In the genomic region with DNA sequence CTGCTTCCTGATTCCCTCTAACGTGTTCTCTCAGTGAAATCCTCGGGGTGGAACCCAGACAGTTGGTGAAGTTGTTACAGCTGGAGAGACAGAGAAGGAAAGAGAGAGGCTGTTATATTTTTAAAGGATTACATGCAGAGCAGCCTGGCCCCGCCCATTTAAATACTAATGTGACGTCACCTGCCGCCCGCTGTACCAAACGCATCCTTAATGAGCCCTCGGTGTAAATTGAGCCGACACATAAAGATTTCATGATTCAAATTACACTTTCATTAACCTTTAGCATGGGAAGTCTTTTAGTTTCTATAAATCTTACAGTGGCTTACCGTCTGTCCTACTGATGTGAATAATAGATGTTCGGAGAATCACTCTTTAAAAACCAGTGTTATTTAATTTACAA, we compare ENCODE assay signal across 12 cellular contexts.
DNase-seq lines count a peak whose midpoint lies in the region; ATAC-seq, FAIRE-seq and TF ChIP-seq lines count a peak whose summit lies in the region.
"Had no signal": no experiment of that assay in that cellular context is flagged by ENCODE, and none has a peak within 500 bp of the region (broad histone marks: within the 10 kb centered on the region; RNA-seq: fewer than 3 reads in every experiment).

No MANE protein-coding gene starts in this region.

- intact Hi-C loops in CD4-positive, alpha-beta T cell (cut with DNase I, micrococcal nuclease), result no loop called here

- no peak overlapping the region for H3K27ac Mint-ChIP-seq in neural crest cell (ENCODE audit: unreplicated experiment)
- H3K27ac Mint-ChIP-seq in CD4-positive, alpha-beta T cell, result no peak overlapping the region
- H3K27ac Mint-ChIP-seq: stimulated activated effector memory CD8-positive, alpha-beta T cell treated with anti-CD3 and anti-CD28 coated beads, Interleukin-12 subunit alpha, Interleukin-12 subunit beta, amount 100 ng/mL, for 72 hours had no signal

- TF ChIP-seq POLR2A in GM12891 (IDR thresholded peaks at IDR 0.05; ENCODE audit: low read depth, low read length), result no peak

- peaks cover 4% of the 10 kb centered on the region for H3K9me3 Mint-ChIP-seq in neural crest cell
- no peaks in the 10 kb centered on the region for H3K9me3 Mint-ChIP-seq in CD4-positive, alpha-beta T cell
- H3K9me3 Mint-ChIP-seq: stimulated activated effector memory CD8-positive, alpha-beta T cell treated with anti-CD3 and anti-CD28 coated beads, Interleukin-12 subunit alpha, Interleukin-12 subunit beta, amount 100 ng/mL, for 72 hours had no signal

- H3K36me3 Mint-ChIP-seq in neural crest cell (ENCODE audit: low read depth), result peaks cover 5% of the 10 kb centered on the region
- no peaks in the 10 kb centered on the region for H3K36me3 Mint-ChIP-seq in CD4-positive, alpha-beta T cell (ENCODE audit: low read depth)
- H3K36me3 Mint-ChIP-seq: stimulated activated effector memory CD8-positive, alpha-beta T cell treated with anti-CD3 and anti-CD28 coated beads, Interleukin-12 subunit alpha, Interleukin-12 subunit beta, amount 100 ng/mL, for 72 hours had no signal

- TF ChIP-seq CTCF in neural crest cell (conservative IDR thresholded peaks at IDR 0.05), result no peak
- TF ChIP-seq CTCF in CD4-positive, alpha-beta T cell (IDR thresholded peaks at IDR 0.05), result no peak

- POLR2A ChIA-PET in CD4-positive, alpha-beta T cell (lab: Charles Lee), result no interaction called here

- CTCF ChIA-PET in CD4-positive, alpha-beta T cell (lab: Charles Lee), result no interaction called here

- no peaks in the 10 kb centered on the region for H3K27me3 ChIP-seq in CD4-positive, alpha-beta T cell (ENCODE audit: control insufficient read depth, insufficient read depth, low read length)

- DNase-seq in GM12891 (ENCODE audit: insufficient read length, low spot score), result no peak
- DNase-seq in NCI-H2029 (lab: John Stamatoyannopoulos, UW), result peak; percentile 37
- DNase-seq in astrocyte of the hippocampus (ENCODE audit: low read depth, low spot score), result peak; percentile 41
- DNase-seq in neural crest cell (ENCODE audit: low read depth, low spot score), result no peak
- DNase-seq in ureter (ENCODE audit: low spot score), result no peak
- no peak for DNase-seq in CD4-positive, alpha-beta T cell
- DNase-seq: activated CD8-positive, alpha-beta memory T cell treated with anti-CD3 and anti-CD28 coated beads, Interleukin-2, amount 50 U/mL, for 48 hours; cortex of kidney had no signal

- H3K27ac ChIP-seq in CD4-positive, alpha-beta T cell (ENCODE audit: low read depth, low read length), result no peak overlapping the region
- H3K27ac ChIP-seq: SJSA1 had no signal

- no peak for ATAC-seq in HG03520 (IDR thresholded peaks at IDR 0.05; ENCODE audit: unreplicated experiment)
- no peak for ATAC-seq in GM19328 (IDR thresholded peaks at IDR 0.05; ENCODE audit: unreplicated experiment)
- no peak for ATAC-seq in CD4-positive, alpha-beta T cell (ENCODE audit: poor library complexity)
- ATAC-seq: stimulated activated effector memory CD8-positive, alpha-beta T cell treated with anti-CD3 and anti-CD28 coated beads, Interleukin-12 subunit alpha, Interleukin-12 subunit beta, amount 100 ng/mL, for 72 hours had no signal

- FAIRE-seq in GM12891 (lab: Jason Lieb, UNC), result peak; percentile 38

- peaks cover 85% of the 10 kb centered on the region for H3K27me3 Mint-ChIP-seq in neural crest cell (ENCODE audit: low read depth)
- H3K27me3 Mint-ChIP-seq in CD4-positive, alpha-beta T cell, result no peaks in the 10 kb centered on the region

- H3K4me1 Mint-ChIP-seq in neural crest cell, result peaks cover 32% of the 10 kb centered on the region
- peaks cover 6% of the 10 kb centered on the region for H3K4me1 Mint-ChIP-seq in CD4-positive, alpha-beta T cell (ENCODE audit: low read depth)
- H3K4me1 Mint-ChIP-seq: stimulated activated effector memory CD8-positive, alpha-beta T cell treated with anti-CD3 and anti-CD28 coated beads, Interleukin-12 subunit alpha, Interleukin-12 subunit beta, amount 100 ng/mL, for 72 hours had no signal

- no peaks in the 10 kb centered on the region for H3K9me3 ChIP-seq in CD4-positive, alpha-beta T cell (ENCODE audit: control insufficient read depth, low read length)
- H3K9me3 ChIP-seq: SJSA1 had no signal

- peak overlapping the region; percentile 54 for H3K4me3 Mint-ChIP-seq in neural crest cell
- H3K4me3 Mint-ChIP-seq in CD4-positive, alpha-beta T cell, result no peak overlapping the region
- H3K4me3 Mint-ChIP-seq: stimulated activated effector memory CD8-positive, alpha-beta T cell treated with anti-CD3 and anti-CD28 coated beads, Interleukin-12 subunit alpha, Interleukin-12 subunit beta, amount 100 ng/mL, for 72 hours had no signal

TF ChIP-seq in GM12891, 5 proteins besides CTCF, POLR2A, EP300 and RAD21:
- TF ChIP-seq PAX5 (IDR thresholded peaks at IDR 0.05; ENCODE audit: insufficient read depth, low read length, severe bottlenecking), result no peak

Comparison
In these comparisons a context has a peak if more than half of its experiments do, and no peak if none do; other contexts are left out.
1. DNase-seq: peak in NCI-H2029 (single experiment) and astrocyte of the hippocampus (single experiment); none in GM12891 (single experiment), neural crest cell (single experiment), ureter (single experiment) and CD4-positive, alpha-beta T cell (0 of 10).